Comparison of ENCODE assay signal across 1 cellular context in the genomic region with DNA sequence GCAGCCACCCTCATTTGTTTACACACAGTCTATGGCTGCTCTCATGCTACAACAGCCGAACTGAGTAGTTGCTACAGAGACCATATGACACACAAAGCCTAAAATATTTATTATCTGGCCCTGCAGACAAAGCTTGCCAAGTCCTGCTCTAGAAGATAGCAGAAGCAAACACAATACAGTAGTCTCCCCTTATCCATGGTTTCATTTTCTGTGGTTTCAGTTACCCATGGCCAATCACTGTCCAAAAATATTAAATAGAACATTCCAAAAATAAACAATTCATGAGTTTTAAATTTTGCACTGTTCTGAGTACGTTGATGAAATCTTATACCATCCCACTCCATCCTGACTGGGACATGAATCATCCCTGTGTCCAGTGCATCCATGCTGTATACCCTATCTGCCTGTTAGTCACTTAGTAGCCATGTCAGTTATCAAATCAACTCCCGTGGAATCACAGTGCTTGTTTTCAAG.
TF ChIP-seq lines count a peak whose summit lies in the region.

No MANE protein-coding gene starts in this region.

TF ChIP-seq in SK-N-SH, 30 proteins besides CTCF, POLR2A, EP300 and RAD21 (continued from another document):
- no peak for TF ChIP-seq POLR2AphosphoS5 (IDR thresholded peaks at IDR 0.05; ENCODE audit: low read depth, low read length)
- TF ChIP-seq ELF1 (IDR thresholded peaks at IDR 0.05) = no peak
- TF ChIP-seq RXRA (IDR thresholded peaks at IDR 0.05; ENCODE audit: borderline replicate concordance, low read depth) = no peak
